Comparison of ENCODE assay signal across 20 cellular contexts in the genomic region with DNA sequence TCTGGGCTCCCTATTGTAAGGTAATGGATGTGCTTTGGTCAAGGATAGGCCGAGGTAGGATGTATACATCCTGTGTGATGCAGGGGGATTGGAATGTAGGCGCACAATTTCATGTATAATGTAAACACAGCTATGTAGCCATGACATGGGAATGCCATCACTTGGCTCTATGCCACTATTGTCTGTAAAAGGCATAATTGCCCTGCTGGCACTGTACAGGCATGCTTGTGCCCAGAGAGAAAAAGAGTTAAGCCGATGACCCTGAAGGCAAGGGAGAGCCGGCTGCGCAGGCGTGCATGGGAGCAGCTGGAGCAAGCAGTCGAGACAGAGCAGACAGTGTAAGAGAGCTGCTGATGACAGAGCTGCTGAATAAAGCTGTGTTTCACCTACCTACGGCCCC.
"Had no signal": no experiment of that assay in that cellular context is flagged by ENCODE, and none has a peak within 500 bp of the region (broad histone marks: within the 10 kb centered on the region; RNA-seq: fewer than 3 reads in every experiment).

No MANE protein-coding gene starts in this region.

- DNase-seq: activated CD4-positive, alpha-beta T cell treated with anti-CD3 and anti-CD28 coated beads, Interleukin-2, amount 50 U/mL, for 1 hour; activated CD8-positive, alpha-beta memory T cell treated with anti-CD3 and anti-CD28 coated beads, Interleukin-2, amount 50 U/mL, for 4 hours; activated naive CD4-positive, alpha-beta T cell treated with anti-CD3 and anti-CD28 coated beads, Interleukin-2, amount 10 ng/mL, durations not matched to agents 7 days and 5 days; activated naive CD8-positive, alpha-beta T cell treated with anti-CD3 and anti-CD28 coated beads, Interleukin-2, amount 50 U/mL, for 24 hours; activated T-cell treated with anti-CD3 and anti-CD28 coated beads, Interleukin-2, amount 50 U/mL, for 4 hours; colonic mucosa; heart right ventricle; kidney glomerular epithelial cell; left ventricle myocardium inferior; naive thymus-derived CD4-positive, alpha-beta T cell; right cardiac atrium; transverse colon had no signal

- H3K27me3 ChIP-seq: colonic mucosa, esophagus muscularis mucosa, suprapubic skin, transverse colon, vagina had no signal

- H3K4me1 ChIP-seq: colonic mucosa, esophagus muscularis mucosa, heart right ventricle, left ventricle myocardium inferior, prostate gland, suprapubic skin, vagina had no signal

- H3K36me3 ChIP-seq: colonic mucosa, esophagus muscularis mucosa, heart right ventricle, left ventricle myocardium inferior, prostate gland, suprapubic skin, transverse colon, vagina had no signal

- H3K27ac ChIP-seq: colonic mucosa, esophagus muscularis mucosa, heart right ventricle, left ventricle myocardium inferior, prostate gland, skin epidermis, suprapubic skin, transverse colon, vagina had no signal

- H3K27ac Mint-ChIP-seq: activated naive CD4-positive, alpha-beta T cell treated with anti-CD3 and anti-CD28 coated beads, Interleukin-2, amount 10 ng/mL, durations not matched to agents 7 days and 5 days; activated naive CD8-positive, alpha-beta T cell treated with anti-CD3 and anti-CD28 coated beads, Interleukin-2, amount 50 U/mL, for 24 hours; brain; naive thymus-derived CD4-positive, alpha-beta T cell; stimulated activated naive CD8-positive, alpha-beta T cell treated with anti-CD3 and anti-CD28 coated beads, Interleukin-15, Interleukin-2, amounts not matched to agents 100 ng/mL and 50 ng/mL, for 24 hours had no signal

- H3K36me3 Mint-ChIP-seq: activated naive CD4-positive, alpha-beta T cell treated with anti-CD3 and anti-CD28 coated beads, Interleukin-2, amount 10 ng/mL, durations not matched to agents 7 days and 5 days; brain; naive thymus-derived CD4-positive, alpha-beta T cell had no signal

- H3K4me3 Mint-ChIP-seq: activated naive CD4-positive, alpha-beta T cell treated with anti-CD3 and anti-CD28 coated beads, Interleukin-2, amount 10 ng/mL, durations not matched to agents 7 days and 5 days; activated naive CD8-positive, alpha-beta T cell treated with anti-CD3 and anti-CD28 coated beads, Interleukin-2, amount 50 U/mL, for 24 hours; activated T-cell treated with anti-CD3 and anti-CD28 coated beads, Interleukin-2, amount 50 U/mL, for 4 hours; brain; central memory CD8-positive, alpha-beta T cell; naive thymus-derived CD4-positive, alpha-beta T cell; stimulated activated naive CD8-positive, alpha-beta T cell treated with anti-CD3 and anti-CD28 coated beads, Interleukin-15, Interleukin-2, amounts not matched to agents 100 ng/mL and 50 ng/mL, for 24 hours had no signal

- H3K9me3 Mint-ChIP-seq: activated naive CD4-positive, alpha-beta T cell treated with anti-CD3 and anti-CD28 coated beads, Interleukin-2, amount 10 ng/mL, durations not matched to agents 7 days and 5 days; activated T-cell treated with anti-CD3 and anti-CD28 coated beads, Interleukin-2, amount 50 U/mL, for 4 hours; central memory CD8-positive, alpha-beta T cell; stimulated activated naive CD8-positive, alpha-beta T cell treated with anti-CD3 and anti-CD28 coated beads, Interleukin-15, Interleukin-2, amounts not matched to agents 100 ng/mL and 50 ng/mL, for 24 hours had no signal

- H3K4me3 ChIP-seq: colonic mucosa, esophagus muscularis mucosa, heart right ventricle, left ventricle myocardium inferior, prostate gland, skin epidermis, suprapubic skin, transverse colon, vagina had no signal

- H3K27me3 Mint-ChIP-seq: activated naive CD4-positive, alpha-beta T cell treated with anti-CD3 and anti-CD28 coated beads, Interleukin-2, amount 10 ng/mL, durations not matched to agents 7 days and 5 days; activated naive CD8-positive, alpha-beta T cell treated with anti-CD3 and anti-CD28 coated beads, Interleukin-2, amount 50 U/mL, for 24 hours; central memory CD8-positive, alpha-beta T cell; stimulated activated naive CD8-positive, alpha-beta T cell treated with anti-CD3 and anti-CD28 coated beads, Interleukin-15, Interleukin-2, amounts not matched to agents 100 ng/mL and 50 ng/mL, for 24 hours had no signal

- ATAC-seq: activated naive CD8-positive, alpha-beta T cell treated with anti-CD3 and anti-CD28 coated beads, Interleukin-2, amount 50 U/mL, for 24 hours; activated T-cell treated with anti-CD3 and anti-CD28 coated beads, Interleukin-2, amount 50 U/mL, for 4 hours; heart right ventricle; naive thymus-derived CD4-positive, alpha-beta T cell; right cardiac atrium had no signal

- H3K4me1 Mint-ChIP-seq: activated naive CD4-positive, alpha-beta T cell treated with anti-CD3 and anti-CD28 coated beads, Interleukin-2, amount 10 ng/mL, durations not matched to agents 7 days and 5 days; activated naive CD8-positive, alpha-beta T cell treated with anti-CD3 and anti-CD28 coated beads, Interleukin-2, amount 50 U/mL, for 24 hours; brain; central memory CD8-positive, alpha-beta T cell; naive thymus-derived CD4-positive, alpha-beta T cell had no signal

- H3K9me3 ChIP-seq: colonic mucosa, esophagus muscularis mucosa, prostate gland, suprapubic skin, transverse colon, vagina had no signal
